21 cellular contexts compared by ENCODE assay signal in the genomic region with DNA sequence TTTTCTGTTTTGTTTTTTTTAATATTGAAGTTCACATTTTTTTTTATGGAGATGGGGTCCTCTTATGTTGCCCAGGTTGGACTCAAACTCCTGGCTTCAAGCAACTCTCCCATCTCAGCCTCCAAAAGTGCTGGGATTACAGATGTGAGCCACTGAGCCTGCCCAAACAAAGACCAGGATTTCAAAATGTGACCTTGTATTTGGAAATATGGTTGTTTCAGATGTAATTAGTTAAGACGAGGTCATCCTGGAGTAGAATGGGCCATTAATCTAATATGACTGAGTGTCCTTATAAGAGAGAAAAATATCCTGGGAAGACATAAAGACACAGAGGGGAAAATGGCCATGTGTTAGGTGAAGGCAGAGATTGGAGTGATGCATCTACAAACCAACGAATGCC.
A peak's percentile ranks its signal among the peaks of the same experiment; 100 is the strongest.
DNase-seq lines count a peak whose midpoint lies in the region; ATAC-seq and TF ChIP-seq lines count a peak whose summit lies in the region.
"Had no signal": no experiment of that assay in that cellular context is flagged by ENCODE, and none has a peak within 500 bp of the region (broad histone marks: within the 10 kb centered on the region; RNA-seq: fewer than 3 reads in every experiment).

No MANE protein-coding gene starts in this region.

- H3K4me1 Mint-ChIP-seq in MCF 10A (ENCODE audit: insufficient read depth, unreplicated experiment) = peaks cover 21% of the 10 kb centered on the region

- H3K36me3 Mint-ChIP-seq in MCF 10A (ENCODE audit: insufficient read depth, unreplicated experiment) = no peaks in the 10 kb centered on the region
- H3K36me3 Mint-ChIP-seq: CD8-positive, alpha-beta memory T cell had no signal

- ATAC-seq in heart left ventricle (no peak), Right ventricle myocardium superior (ENCODE audit: poor library complexity) (no peak), gastrocnemius medialis (no peak), aorta (ENCODE audit: low FRiP score) (peak; percentile 4)
- ATAC-seq: HCT116 had no signal

- no peaks in the 10 kb centered on the region for H3K27me3 ChIP-seq in heart left ventricle
- no peaks in the 10 kb centered on the region for H3K27me3 ChIP-seq in esophagus squamous epithelium
- no peaks in the 10 kb centered on the region for H3K27me3 ChIP-seq in gastrocnemius medialis
- no peaks in the 10 kb centered on the region for H3K27me3 ChIP-seq in aorta (ENCODE audit: control insufficient read depth in 1 of 2, insufficient read depth in 2 of 2, low read length in 1 of 2)

- POLR2A ChIA-PET in MCF 10A (lab: Yijun Ruan, JAX) = no interaction called here

- H3K9me3 Mint-ChIP-seq in MCF 10A (ENCODE audit: unreplicated experiment) = no peaks in the 10 kb centered on the region
- H3K9me3 Mint-ChIP-seq: activated naive CD4-positive, alpha-beta T cell treated with anti-CD3 and anti-CD28 coated beads for 36 hours; nephron had no signal

- no TSS peak for BruUV-seq in MCF 10A (replicated peaks; lab: Mats Ljungman, UMichigan)

- 91 to 95% (median 93%) methylated on average over 2 of the region's 2 CpGs for WGBS in heart left ventricle, 4 donors
- 61 to 71% methylated on average over 2 of the region's 2 CpGs for WGBS in esophagus squamous epithelium, 2 donors
- 34% methylated on average over 2 of the region's 2 CpGs for WGBS in aorta, 2 donors

- no peak overlapping the region for H3K4me3 ChIP-seq in heart left ventricle
- H3K4me3 ChIP-seq in esophagus squamous epithelium = no peak overlapping the region
- peak overlapping the region in 3 of 4 donors; percentile 2 to 35 (median 33) for H3K4me3 ChIP-seq in gastrocnemius medialis
- H3K4me3 ChIP-seq in aorta (ENCODE audit: low read length in 2 of 2) = no peak overlapping the region

- no peak for TF ChIP-seq POLR2A in heart left ventricle (IDR thresholded peaks at IDR 0.05)
- no peak for TF ChIP-seq POLR2A in esophagus squamous epithelium (IDR thresholded peaks at IDR 0.05)
- TF ChIP-seq POLR2A in gastrocnemius medialis (IDR thresholded peaks at IDR 0.05) = no peak

- no peak overlapping the region for H3K4me3 Mint-ChIP-seq in MCF 10A (ENCODE audit: unreplicated experiment)
- H3K4me3 Mint-ChIP-seq: activated naive CD4-positive, alpha-beta T cell treated with anti-CD3 and anti-CD28 coated beads for 36 hours; CD8-positive, alpha-beta memory T cell; nephron had no signal

- intact Hi-C loops in heart left ventricle (cut with DNase I) = loop anchor here in 1 of 10 donors (10.0 kb wide), 1 partner anchor 231 kb away; no protein-coding TSS in a partner anchor
- intact Hi-C loops in Right ventricle myocardium superior (cut with DNase I) = no loop called here
- intact Hi-C loops in esophagus squamous epithelium (cut with DNase I) = no loop called here
- intact Hi-C loops in gastrocnemius medialis (cut with DNase I; ENCODE audit: low total_unique reads) = loop anchor here (2.0 to 10.0 kb wide), 2 partner anchors 33 to 81 kb away; no protein-coding TSS in a partner anchor
- intact Hi-C loops in aorta (cut with DNase I) = no loop called here
- intact Hi-C loops in MCF 10A (cut with micrococcal nuclease) = no loop called here

- no peaks in the 10 kb centered on the region for H3K9me3 ChIP-seq in heart left ventricle
- no peaks in the 10 kb centered on the region for H3K9me3 ChIP-seq in esophagus squamous epithelium
- no peaks in the 10 kb centered on the region for H3K9me3 ChIP-seq in gastrocnemius medialis
- no peaks in the 10 kb centered on the region for H3K9me3 ChIP-seq in aorta (ENCODE audit: control insufficient read depth, low read length)

- H3K27me3 Mint-ChIP-seq in MCF 10A (ENCODE audit: insufficient read depth, unreplicated experiment) = peaks cover 10% of the 10 kb centered on the region

- peak overlapping the region in 9 of 12 donors; percentile 74 to 93 (median 81) for H3K27ac ChIP-seq in heart left ventricle
- H3K27ac ChIP-seq in esophagus squamous epithelium = peak overlapping the region in 3 of 4 donors; percentile 71 to 85 (median 72)
- peak overlapping the region; percentile 90 to 95 (median 92) for H3K27ac ChIP-seq in gastrocnemius medialis
- peak overlapping the region; percentile 86 to 91 for H3K27ac ChIP-seq in aorta (ENCODE audit: low read depth in 1 of 2, low read length in 2 of 2)

- H3K4me1 ChIP-seq in heart left ventricle (peaks cover 0 to 29% (median 7%) of the 10 kb centered on the region in 12 donors), esophagus squamous epithelium (peaks cover 0 to 33% (median 5%) of the 10 kb centered on the region in 3 donors), gastrocnemius medialis (peaks cover 58 to 61% of the 10 kb centered on the region in 2 donors), aorta (ENCODE audit: control insufficient read depth in 1 of 2, insufficient read depth in 2 of 2, low read length in 2 of 2) (peaks cover 3 to 16% of the 10 kb centered on the region in 2 donors)

- CTCF ChIA-PET in MCF 10A (lab: Yijun Ruan, JAX) = interaction anchor here (0.9 kb wide), 1 partner anchor 8 kb away, joined by 3 read pairs; no protein-coding TSS in a partner anchor

- DNase-seq in heart left ventricle (no peak), Right ventricle myocardium superior (no peak), esophagus squamous epithelium (lab: John Stamatoyannopoulos, UW) (no peak), gastrocnemius medialis (no peak), aorta (no peak), DMS53 treated with DMSO at 0.1 percent for 48 hours (lab: John Stamatoyannopoulos, UW; ENCODE audit: unreplicated experiment) (no peak), MCF 10A (ENCODE audit: unreplicated experiment) (no peak)
- DNase-seq in activated effector memory CD4-positive, alpha-beta T cell treated with anti-CD3 and anti-CD28 coated beads, Interleukin-2, amount 50 U/mL, for 16 hours = no peak
- DNase-seq: 8988T; activated CD4-positive, alpha-beta T cell treated with anti-CD3 and anti-CD28 coated beads for 48 hours; activated naive CD4-positive, alpha-beta T cell treated with anti-CD3 and anti-CD28 coated beads for 36 hours; activated T-cell treated with anti-CD3 and anti-CD28 coated beads, Interleukin-2, amount 50 U/mL, for 48 hours; CD8-positive, alpha-beta memory T cell; effector CD4-positive, alpha-beta T cell; NCI-H1105; NCI-H226; NCI-H82; small intestine; stimulated activated CD4-positive, alpha-beta T cell treated with anti-CD3 and anti-CD28 coated beads, Interleukin-2, amount 100 ng/mL, for 24 hours had no signal

- in situ Hi-C loops in gastrocnemius medialis (cut with MboI; ENCODE audit: low sequenced_read_pairs in 4 of 4) = loop anchor here in 1 of 4 donors (25.0 kb wide), 1 partner anchor 439 kb away; no protein-coding TSS in a partner anchor

- H3K36me3 ChIP-seq in heart left ventricle = no peaks in the 10 kb centered on the region
- no peaks in the 10 kb centered on the region for H3K36me3 ChIP-seq in esophagus squamous epithelium
- H3K36me3 ChIP-seq in gastrocnemius medialis = no peaks in the 10 kb centered on the region
- no peaks in the 10 kb centered on the region for H3K36me3 ChIP-seq in aorta (ENCODE audit: control insufficient read depth in 1 of 2, insufficient read depth in 2 of 2, low read length in 1 of 2)

- H3K27ac Mint-ChIP-seq in MCF 10A (ENCODE audit: low read depth, unreplicated experiment) = no peak overlapping the region
- H3K27ac Mint-ChIP-seq: activated naive CD4-positive, alpha-beta T cell treated with anti-CD3 and anti-CD28 coated beads for 36 hours had no signal

- no peak for TF ChIP-seq CTCF in heart left ventricle (IDR thresholded peaks at IDR 0.05)
- TF ChIP-seq CTCF in esophagus squamous epithelium (IDR thresholded peaks at IDR 0.05) = no peak
- TF ChIP-seq CTCF in gastrocnemius medialis (IDR thresholded peaks at IDR 0.05 in 4 of 5, conservative IDR thresholded peaks at IDR 0.05 in 1 of 5) = no peak
- TF ChIP-seq CTCF in MCF 10A (IDR thresholded peaks at IDR 0.05; ENCODE audit: unreplicated experiment) = no peak

Comparison
In these comparisons a context has a peak if more than half of its experiments do, and no peak if none do; other contexts are left out.
1. H3K4me3 ChIP-seq: peak in gastrocnemius medialis (3 of 4); none in heart left ventricle (0 of 12), esophagus squamous epithelium (0 of 4) and aorta (0 of 2).
2. Peak in every context shown above with its lines, with median percentiles within 50 percentile points of each other: H3K27ac ChIP-seq.